In genomic region chr3:150022406-150023238, GRCh38 we compare ENCODE assay signal across 10 cellular contexts. TPM values are rescaled to one million over a fixed set of nuclear protein-coding genes. Genes with fewer than 3 reads are reported as not detected.
DNase-seq lines count a peak whose midpoint lies in the region; ATAC-seq and FAIRE-seq lines count a peak whose summit lies in the region.
"Had no signal": no experiment of that assay in that cellular context is flagged by ENCODE, and none has a peak within 500 bp of the region (broad histone marks: within the 10 kb centered on the region; RNA-seq: fewer than 3 reads in every experiment).

No MANE protein-coding gene starts in this region.

- intact Hi-C loops in left colon (cut with DNase I, micrococcal nuclease) = no loop called here

- ATAC-seq in GM18502 (IDR thresholded peaks at IDR 0.05; ENCODE audit: poor library complexity, unreplicated experiment) (peak; percentile 69), HG02798 (IDR thresholded peaks at IDR 0.05; ENCODE audit: poor library complexity, unreplicated experiment) (peak; percentile 76), left colon (peak; percentile 100), GM19463 (IDR thresholded peaks at IDR 0.05; ENCODE audit: unreplicated experiment) (no peak)

- FAIRE-seq in GM19239 (lab: Jason Lieb, UNC) = no peak

- peak; percentile 1 for DNase-seq in NCI-H345 treated with DMSO at 0.1 percent for 48 hours (lab: John Stamatoyannopoulos, UW; ENCODE audit: unreplicated experiment)
- DNase-seq in left colon = peak in 1 of 2 donors; percentile 29
- DNase-seq in HCEC 1CT = no peak
- no peak for DNase-seq in cortex of kidney (lab: John Stamatoyannopoulos, UW)
- no peak for DNase-seq in GM19239 (ENCODE audit: insufficient read length, low spot score)
- DNase-seq: activated T-cell treated with anti-CD3 and anti-CD28 coated beads for 4 hours, NCI-H446 had no signal

RNA-seq across cellular contexts. Expression of gene PFN2, which starts 51.9 kb away (rescaled TPM):
- 10 to 100 TPM; 35.6 to 49.7 TPM for total RNA-seq in left colon
